ENCODE assay signal across 1 cellular context in genomic region chr1:167863921-167864279, GRCh38.
TF ChIP-seq lines count a peak whose summit lies in the region.

No MANE protein-coding gene starts in this region.

TF ChIP-seq in GM23338, 12 proteins besides CTCF, POLR2A, EP300 and RAD21 (continued from another document):
- TF ChIP-seq ETS1 (IDR thresholded peaks at IDR 0.05) (no peak), NANOG (IDR thresholded peaks at IDR 0.05; ENCODE audit: borderline replicate concordance) (no peak), STAT1 (IDR thresholded peaks at IDR 0.05; ENCODE audit: unreplicated experiment) (no peak), ZNF462 (CRISPR knock-in tag; IDR thresholded peaks at IDR 0.05) (no peak), ZNF114 (CRISPR knock-in tag; IDR thresholded peaks at IDR 0.05) (no peak), EZH2phosphoT487 (IDR thresholded peaks at IDR 0.05; ENCODE audit: unreplicated experiment) (no peak), ZNF331 (CRISPR knock-in tag; IDR thresholded peaks at IDR 0.05; ENCODE audit: low read depth) (no peak), CREB1 (CRISPR knock-in tag; IDR thresholded peaks at IDR 0.05; ENCODE audit: low read depth) (no peak)
